Comparison of ENCODE assay signal across 2 cellular contexts in genomic region chr12:57736743-57737466, GRCh38.
TF ChIP-seq lines count a peak whose summit lies in the region.

No MANE protein-coding gene starts in this region.

TF ChIP-seq in SK-N-SH, 30 proteins besides CTCF, POLR2A, EP300 and RAD21:
- TF ChIP-seq ELF1 (IDR thresholded peaks at IDR 0.05) (no peak), MXI1 (IDR thresholded peaks at IDR 0.05; ENCODE audit: low read depth, low read length) (no peak), FOXJ3 (CRISPR knock-in tag; IDR thresholded peaks at IDR 0.05) (no peak), NFIC (IDR thresholded peaks at IDR 0.05; ENCODE audit: borderline replicate concordance) (no peak), SMC3 (IDR thresholded peaks at IDR 0.05; ENCODE audit: low read depth, low read length) (no peak), RCOR1 (IDR thresholded peaks at IDR 0.05; ENCODE audit: low read length) (no peak), NRF1 (IDR thresholded peaks at IDR 0.05; ENCODE audit: low read depth, low read length) (no peak), USF1 (IDR thresholded peaks at IDR 0.05; ENCODE audit: borderline replicate concordance, low read depth) (no peak), EZH2phosphoT487 (IDR thresholded peaks at IDR 0.05; ENCODE audit: borderline replicate concordance, low read depth) (no peak), CHD2 (IDR thresholded peaks at IDR 0.05; ENCODE audit: low read length, partially characterized antibody) (no peak)

TF ChIP-seq in SK-N-SH treated with all-trans-retinoic acid at 6 μM for 48 hours, 23 proteins besides CTCF, POLR2A, EP300 and RAD21:
- TF ChIP-seq ZNF565 (CRISPR knock-in tag; conservative IDR thresholded peaks at IDR 0.05; ENCODE audit: low read depth) (no peak), POU6F1 (CRISPR knock-in tag; IDR thresholded peaks at IDR 0.05; ENCODE audit: borderline replicate concordance, low read depth) (no peak), CSRNP3 (CRISPR knock-in tag; IDR thresholded peaks at IDR 0.05) (no peak), PATZ1 (CRISPR knock-in tag; IDR thresholded peaks at IDR 0.05; ENCODE audit: borderline replicate concordance) (no peak), OSR1 (CRISPR knock-in tag; IDR thresholded peaks at IDR 0.05) (no peak), SNAI2 (CRISPR knock-in tag; IDR thresholded peaks at IDR 0.05) (no peak), ARNTL (CRISPR knock-in tag; IDR thresholded peaks at IDR 0.05; ENCODE audit: borderline replicate concordance, low read depth) (no peak), TOX (CRISPR knock-in tag; IDR thresholded peaks at IDR 0.05; ENCODE audit: borderline replicate concordance) (no peak), RARB (CRISPR knock-in tag; IDR thresholded peaks at IDR 0.05) (no peak), PPARA (CRISPR knock-in tag; IDR thresholded peaks at IDR 0.05; ENCODE audit: borderline replicate concordance) (no peak), GLIS3 (CRISPR knock-in tag; IDR thresholded peaks at IDR 0.05) (no peak), ZFP30 (CRISPR knock-in tag; IDR thresholded peaks at IDR 0.05) (no peak), BACH2 (CRISPR knock-in tag; IDR thresholded peaks at IDR 0.05; ENCODE audit: borderline replicate concordance) (no peak), CREB5 (CRISPR knock-in tag; IDR thresholded peaks at IDR 0.05; ENCODE audit: low read depth) (no peak), ESRRG (CRISPR knock-in tag; IDR thresholded peaks at IDR 0.05) (no peak), ZNF70 (CRISPR knock-in tag; IDR thresholded peaks at IDR 0.05) (no peak), ISL1 (CRISPR knock-in tag; IDR thresholded peaks at IDR 0.05) (no peak)
